10 cellular contexts compared by ENCODE assay signal in the genomic region with DNA sequence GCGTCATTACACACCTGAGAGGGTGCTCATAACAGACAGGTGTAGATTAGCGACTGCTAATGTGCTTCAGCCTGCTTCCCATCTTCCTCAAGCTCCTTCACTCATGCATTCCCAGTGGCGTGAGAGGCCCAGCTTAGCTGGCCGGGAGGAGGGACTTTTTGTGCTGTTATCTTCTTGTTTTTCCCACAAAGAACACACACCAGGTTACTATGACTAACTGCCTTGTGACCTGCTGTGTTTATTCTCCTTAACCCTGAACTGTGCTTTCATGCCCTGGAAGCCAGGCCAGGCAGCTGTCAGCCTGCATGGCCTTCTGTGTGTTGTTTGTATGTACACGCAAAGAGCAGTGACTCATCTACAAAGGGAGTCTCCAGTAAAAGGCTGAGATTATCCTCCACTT.
DNase-seq lines count a peak whose midpoint lies in the region; ATAC-seq and TF ChIP-seq lines count a peak whose summit lies in the region.
"Had no signal": no experiment of that assay in that cellular context is flagged by ENCODE, and none has a peak within 500 bp of the region (broad histone marks: within the 10 kb centered on the region; RNA-seq: fewer than 3 reads in every experiment).

No MANE protein-coding gene starts in this region.

- H3K27me3 ChIP-seq in Panc1 (ENCODE audit: control insufficient read depth, insufficient read depth, low read length) (no peaks in the 10 kb centered on the region), neuron (ENCODE audit: insufficient read depth, low read length) (no peaks in the 10 kb centered on the region), dorsolateral prefrontal cortex (peaks cover 0 to 4% (median 0%) of the 10 kb centered on the region in 45 donors)

- no TSS peak for BruUV-seq in Panc1 (replicated peaks; lab: Mats Ljungman, UMichigan)

- H3K4me1 ChIP-seq in Panc1 (ENCODE audit: control insufficient read depth, insufficient read depth, low read length), result no peaks in the 10 kb centered on the region
- H3K4me1 ChIP-seq in neuron (ENCODE audit: insufficient read depth, low read length), result peaks cover 14% of the 10 kb centered on the region

- H3K4me3 ChIP-seq in Panc1 (ENCODE audit: low read depth in 2 of 2, low read length in 2 of 2) (no peak overlapping the region), fibroblast of mammary gland (ENCODE audit: control insufficient read depth, low read depth, low read length) (no peak overlapping the region), neuron (ENCODE audit: low read length) (no peak overlapping the region), dorsolateral prefrontal cortex (no peak overlapping the region)

- POLR2A ChIA-PET in Panc1 (lab: Charles Lee), result no interaction called here

- CTCF ChIA-PET in Panc1 (lab: Charles Lee), result no interaction called here

- no peak for ATAC-seq in Panc1

- H3K27ac ChIP-seq in Panc1 (ENCODE audit: low read length), result no peak overlapping the region
- peak overlapping the region in 9 of 59 donors; percentile 0 to 45 (median 24) for H3K27ac ChIP-seq in dorsolateral prefrontal cortex

- intact Hi-C loops in Panc1 (cut with micrococcal nuclease; ENCODE audit: unreplicated experiment) (no loop called here), dorsolateral prefrontal cortex (cut with DNase I) (no loop called here)

- in situ Hi-C loops in Panc1 (cut with HindIII; ENCODE audit: low pct_unique_long_range_greater_than_20kb, low sequenced_read_pairs), result no loop called here

- H3K9me3 ChIP-seq in Panc1 (ENCODE audit: control insufficient read depth, insufficient read depth, low read depth, low read length), result no peaks in the 10 kb centered on the region
- H3K9me3 ChIP-seq in neuron (ENCODE audit: low read length), result no peaks in the 10 kb centered on the region

- H3K36me3 ChIP-seq in Panc1 (ENCODE audit: control insufficient read depth, insufficient read depth, low read length) (no peaks in the 10 kb centered on the region), neuron (ENCODE audit: insufficient read depth, low read length) (no peaks in the 10 kb centered on the region)

- DNase-seq in ELF-1 (ENCODE audit: low read depth, low spot score), result peak; percentile 47
- DNase-seq in Panc1 (ENCODE audit: low read depth, low spot score), result peak; percentile 57
- peak; percentile 74 for DNase-seq in fibroblast of mammary gland (ENCODE audit: low read depth)
- DNase-seq in COLO668 (lab: John Stamatoyannopoulos, UW; ENCODE audit: unreplicated experiment), result no peak
- no peak for DNase-seq in dorsolateral prefrontal cortex
- DNase-seq in DMS153 (lab: John Stamatoyannopoulos, UW), result no peak
- no peak for DNase-seq in erythroblast (lab: John Stamatoyannopoulos, UW)
- DNase-seq: amygdala, DND-41 had no signal

- TF ChIP-seq POLR2A in erythroblast (IDR thresholded peaks at IDR 0.05; ENCODE audit: low read length), result no peak

- peak overlapping the region; percentile 5 for H2AFZ ChIP-seq in neuron (ENCODE audit: low read depth, low read length)

- TF ChIP-seq CTCF in Panc1 (IDR thresholded peaks at IDR 0.05) (no peak), fibroblast of mammary gland (conservative IDR thresholded peaks at IDR 0.05; ENCODE audit: control insufficient read depth, insufficient read depth, low read depth, low read length) (no peak), dorsolateral prefrontal cortex (IDR thresholded peaks at IDR 0.05 in 54 of 56, conservative IDR thresholded peaks at IDR 0.05 in 2 of 56; ENCODE audit: low read depth in 1 of 56, partially characterized antibody in 56 of 56) (no peak)

Comparison
In these comparisons a context has a peak if more than half of its experiments do, and no peak if none do; other contexts are left out.
1. DNase-seq: peak in ELF-1 (single experiment), Panc1 (single experiment) and fibroblast of mammary gland (single experiment); none in COLO668 (single experiment), dorsolateral prefrontal cortex (0 of 10), DMS153 (single experiment) and erythroblast (0 of 2).